In the genomic region with DNA sequence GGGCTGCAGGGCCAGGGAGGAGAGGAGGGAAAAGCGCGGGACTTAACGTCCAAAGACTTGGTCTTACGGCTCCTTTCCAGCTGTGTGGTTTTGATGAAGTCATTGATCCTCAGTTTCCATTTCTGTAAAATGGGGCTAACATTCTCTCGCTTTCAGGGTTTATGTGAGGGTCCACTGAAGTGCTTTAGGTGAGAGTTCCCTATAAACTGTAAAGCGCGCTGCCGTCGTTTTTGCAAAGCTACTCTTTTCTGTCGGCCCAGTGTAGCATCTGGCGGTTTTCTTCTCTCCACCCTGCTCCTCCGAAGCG, we compare ENCODE assay signal across 1 cellular context.
TF ChIP-seq lines count a peak whose summit lies in the region.

No MANE protein-coding gene starts in this region.

TF ChIP-seq in SK-N-SH, 30 proteins besides CTCF, POLR2A, EP300 and RAD21 (continued from another document):
- TF ChIP-seq REST (IDR thresholded peaks at IDR 0.05; ENCODE audit: low read depth, low read length) (no peak), EZH2phosphoT487 (IDR thresholded peaks at IDR 0.05; ENCODE audit: borderline replicate concordance, low read depth) (no peak), POLR2AphosphoS5 (IDR thresholded peaks at IDR 0.05; ENCODE audit: low read depth, low read length) (no peak), FOXM1 (IDR thresholded peaks at IDR 0.05; ENCODE audit: low read depth) (no peak)
- TF ChIP-seq, protein P1, sequence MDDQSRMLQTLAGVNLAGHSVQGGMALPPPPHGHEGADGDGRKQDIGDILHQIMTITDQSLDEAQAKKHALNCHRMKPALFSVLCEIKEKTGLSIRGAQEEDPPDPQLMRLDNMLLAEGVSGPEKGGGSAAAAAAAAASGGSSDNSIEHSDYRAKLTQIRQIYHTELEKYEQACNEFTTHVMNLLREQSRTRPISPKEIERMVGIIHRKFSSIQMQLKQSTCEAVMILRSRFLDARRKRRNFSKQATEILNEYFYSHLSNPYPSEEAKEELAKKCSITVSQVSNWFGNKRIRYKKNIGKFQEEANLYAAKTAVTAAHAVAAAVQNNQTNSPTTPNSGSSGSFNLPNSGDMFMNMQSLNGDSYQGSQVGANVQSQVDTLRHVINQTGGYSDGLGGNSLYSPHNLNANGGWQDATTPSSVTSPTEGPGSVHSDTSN (IDR thresholded peaks at IDR 0.05): no peak
- TF ChIP-seq, protein P2, sequence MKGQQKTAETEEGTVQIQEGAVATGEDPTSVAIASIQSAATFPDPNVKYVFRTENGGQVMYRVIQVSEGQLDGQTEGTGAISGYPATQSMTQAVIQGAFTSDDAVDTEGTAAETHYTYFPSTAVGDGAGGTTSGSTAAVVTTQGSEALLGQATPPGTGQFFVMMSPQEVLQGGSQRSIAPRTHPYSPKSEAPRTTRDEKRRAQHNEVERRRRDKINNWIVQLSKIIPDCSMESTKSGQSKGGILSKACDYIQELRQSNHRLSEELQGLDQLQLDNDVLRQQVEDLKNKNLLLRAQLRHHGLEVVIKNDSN (IDR thresholded peaks at IDR 0.05; ENCODE audit: borderline replicate concordance, low read depth): no peak
